1 cellular context compared by ENCODE assay signal in the genomic region with DNA sequence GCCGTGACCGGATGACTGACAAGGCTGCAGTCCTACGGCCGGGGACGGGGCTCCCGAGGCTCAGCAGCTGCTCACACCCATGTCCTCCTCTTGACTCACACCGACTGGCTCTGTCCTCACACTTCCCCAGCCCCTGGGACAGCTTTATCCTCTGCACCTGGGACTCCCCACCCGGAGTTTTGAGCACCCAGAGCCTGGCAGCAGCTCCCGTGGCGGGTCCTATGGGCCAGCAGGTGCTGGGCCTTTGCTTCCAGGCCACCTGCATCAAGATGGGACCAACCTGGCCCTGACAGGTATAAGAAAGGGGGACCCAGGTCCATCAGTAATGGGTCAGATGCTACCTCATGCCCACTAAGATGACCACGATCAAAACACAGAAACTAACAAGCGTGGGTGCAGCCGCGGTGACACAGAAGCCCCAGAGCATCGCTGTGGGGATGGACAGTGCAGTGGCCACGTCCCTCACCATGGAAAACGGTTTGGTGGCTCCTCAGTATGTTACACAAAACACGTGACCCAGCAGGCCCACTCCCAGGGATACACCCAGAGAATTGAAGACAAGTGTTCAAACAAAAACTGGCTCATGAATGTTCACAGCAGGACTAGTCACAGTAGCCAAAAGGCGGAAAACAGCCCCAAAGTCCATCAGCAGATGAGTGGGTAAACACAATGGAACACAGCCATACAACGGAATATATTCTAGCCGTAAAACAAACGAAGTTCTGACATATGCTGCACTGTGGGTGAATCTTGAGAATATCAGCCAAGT.
TF ChIP-seq lines count a peak whose summit lies in the region.

No MANE protein-coding gene starts in this region.

TF ChIP-seq in HepG2, 621 proteins besides CTCF, POLR2A, EP300 and RAD21 (continues in another document):
- TF ChIP-seq FOXP1 (IDR thresholded peaks at IDR 0.05) (no peak), FOXP1 (CRISPR knock-in tag; IDR thresholded peaks at IDR 0.05) (peak; percentile 73), ZNF264 (CRISPR knock-in tag; IDR thresholded peaks at IDR 0.05) (no peak), ZNF720 (CRISPR knock-in tag; IDR thresholded peaks at IDR 0.05) (no peak), AGO1 (IDR thresholded peaks at IDR 0.05; ENCODE audit: low read depth, low read length, poor library complexity, severe bottlenecking) (peak; percentile 66), ATF7-NPFF (CRISPR knock-in tag; IDR thresholded peaks at IDR 0.05; ENCODE audit: low read depth) (no peak), ZNF782 (CRISPR knock-in tag; IDR thresholded peaks at IDR 0.05; ENCODE audit: borderline replicate concordance) (no peak), ZNF329 (CRISPR knock-in tag; IDR thresholded peaks at IDR 0.05; ENCODE audit: low read depth) (no peak), NCOR1 (IDR thresholded peaks at IDR 0.05; ENCODE audit: borderline replicate concordance, low read length) (no peak), ZNF136 (CRISPR knock-in tag; IDR thresholded peaks at IDR 0.05; ENCODE audit: low read depth) (no peak), ZNF138 (CRISPR knock-in tag; IDR thresholded peaks at IDR 0.05; ENCODE audit: low read depth) (no peak), KDM5B (CRISPR knock-in tag; IDR thresholded peaks at IDR 0.05; ENCODE audit: borderline replicate concordance) (0 out of 2 replicates have a peak, but pooled peaks have one; percentile 48), SOX13 (IDR thresholded peaks at IDR 0.05) (no peak), SOX13 (CRISPR knock-in tag; conservative IDR thresholded peaks at IDR 0.05 in 1 of 2, IDR thresholded peaks at IDR 0.05 in 1 of 2) (peak in 1 of 2 experiments; percentile 45; a peak in 1 of 4 replicates), MTA3 (CRISPR knock-in tag; IDR thresholded peaks at IDR 0.05) (no peak), SRY (CRISPR knock-in tag; IDR thresholded peaks at IDR 0.05) (0 out of 2 replicates have a peak, but pooled peaks have one; percentile 32), ZNF547 (CRISPR knock-in tag; IDR thresholded peaks at IDR 0.05) (0 out of 2 replicates have a peak, but pooled peaks have one; percentile 12), NR2F6 (IDR thresholded peaks at IDR 0.05) (no peak), NR2F6 (CRISPR knock-in tag; IDR thresholded peaks at IDR 0.05) (0 out of 2 replicates have a peak, but pooled peaks have one; percentile 7), EED (CRISPR knock-in tag; IDR thresholded peaks at IDR 0.05) (no peak), MYNN (CRISPR knock-in tag; IDR thresholded peaks at IDR 0.05; ENCODE audit: low read depth) (no peak), SNAI1 (CRISPR knock-in tag; IDR thresholded peaks at IDR 0.05; ENCODE audit: borderline replicate concordance) (no peak), NFKB2 (CRISPR knock-in tag; IDR thresholded peaks at IDR 0.05; ENCODE audit: borderline replicate concordance) (no peak), TGIF2 (CRISPR knock-in tag; IDR thresholded peaks at IDR 0.05) (no peak), ZNF605 (CRISPR knock-in tag; IDR thresholded peaks at IDR 0.05) (peak; percentile 39; the same call in 1 of the 2 replicates), NFE2L1 (CRISPR knock-in tag; IDR thresholded peaks at IDR 0.05; ENCODE audit: borderline replicate concordance) (peak; percentile 63; the same call in 1 of the 2 replicates), ZNF557 (CRISPR knock-in tag; IDR thresholded peaks at IDR 0.05) (no peak), ZNF501 (CRISPR knock-in tag; IDR thresholded peaks at IDR 0.05) (peak; percentile 48; the same call in 1 of the 2 replicates), KMT2B (CRISPR knock-in tag; IDR thresholded peaks at IDR 0.05) (0 out of 2 replicates have a peak, but pooled peaks have one; percentile 47), ZFAT (CRISPR knock-in tag; conservative IDR thresholded peaks at IDR 0.05) (no peak), GTF3A (CRISPR knock-in tag; conservative IDR thresholded peaks at IDR 0.05) (no peak), ZNF510 (CRISPR knock-in tag; IDR thresholded peaks at IDR 0.05; ENCODE audit: low read depth) (no peak), ZNF496 (CRISPR knock-in tag; IDR thresholded peaks at IDR 0.05; ENCODE audit: insufficient replicate concordance) (no peak), TAF1 (CRISPR knock-in tag; IDR thresholded peaks at IDR 0.05) (no peak), SKI (IDR thresholded peaks at IDR 0.05; ENCODE audit: partially characterized antibody) (no peak), ZNF543 (CRISPR knock-in tag; IDR thresholded peaks at IDR 0.05) (no peak), ZFP36L2 (CRISPR knock-in tag; IDR thresholded peaks at IDR 0.05) (no peak), ZNF383 (CRISPR knock-in tag; IDR thresholded peaks at IDR 0.05; ENCODE audit: borderline replicate concordance) (no peak), YEATS2 (CRISPR knock-in tag; IDR thresholded peaks at IDR 0.05; ENCODE audit: borderline replicate concordance) (no peak; the same call in 1 of the 2 replicates), ZBTB7B (CRISPR knock-in tag; IDR thresholded peaks at IDR 0.05) (peak; percentile 17; the same call in 1 of the 2 replicates), ASH2L (IDR thresholded peaks at IDR 0.05; ENCODE audit: insufficient read length, low read depth, low read length) (peak; percentile 54), ZNF101 (CRISPR knock-in tag; IDR thresholded peaks at IDR 0.05; ENCODE audit: borderline replicate concordance, low read depth) (no peak), RFXANK (CRISPR knock-in tag; IDR thresholded peaks at IDR 0.05) (no peak), GFI1 (CRISPR knock-in tag; IDR thresholded peaks at IDR 0.05; ENCODE audit: borderline replicate concordance) (no peak), EHMT2 (IDR thresholded peaks at IDR 0.05; ENCODE audit: borderline replicate concordance, low read depth, low read length) (no peak), AHR (CRISPR knock-in tag; IDR thresholded peaks at IDR 0.05) (no peak)
- TF ChIP-seq, protein P1, sequence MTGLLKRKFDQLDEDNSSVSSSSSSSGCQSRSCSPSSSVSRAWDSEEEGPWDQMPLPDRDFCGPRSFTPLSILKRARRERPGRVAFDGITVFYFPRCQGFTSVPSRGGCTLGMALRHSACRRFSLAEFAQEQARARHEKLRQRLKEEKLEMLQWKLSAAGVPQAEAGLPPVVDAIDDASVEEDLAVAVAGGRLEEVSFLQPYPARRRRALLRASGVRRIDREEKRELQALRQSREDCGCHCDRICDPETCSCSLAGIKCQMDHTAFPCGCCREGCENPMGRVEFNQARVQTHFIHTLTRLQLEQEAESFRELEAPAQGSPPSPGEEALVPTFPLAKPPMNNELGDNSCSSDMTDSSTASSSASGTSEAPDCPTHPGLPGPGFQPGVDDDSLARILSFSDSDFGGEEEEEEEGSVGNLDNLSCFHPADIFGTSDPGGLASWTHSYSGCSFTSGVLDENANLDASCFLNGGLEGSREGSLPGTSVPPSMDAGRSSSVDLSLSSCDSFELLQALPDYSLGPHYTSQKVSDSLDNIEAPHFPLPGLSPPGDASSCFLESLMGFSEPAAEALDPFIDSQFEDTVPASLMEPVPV (CRISPR knock-in tag; IDR thresholded peaks at IDR 0.05): peak; percentile 71
- TF ChIP-seq, protein P2, sequence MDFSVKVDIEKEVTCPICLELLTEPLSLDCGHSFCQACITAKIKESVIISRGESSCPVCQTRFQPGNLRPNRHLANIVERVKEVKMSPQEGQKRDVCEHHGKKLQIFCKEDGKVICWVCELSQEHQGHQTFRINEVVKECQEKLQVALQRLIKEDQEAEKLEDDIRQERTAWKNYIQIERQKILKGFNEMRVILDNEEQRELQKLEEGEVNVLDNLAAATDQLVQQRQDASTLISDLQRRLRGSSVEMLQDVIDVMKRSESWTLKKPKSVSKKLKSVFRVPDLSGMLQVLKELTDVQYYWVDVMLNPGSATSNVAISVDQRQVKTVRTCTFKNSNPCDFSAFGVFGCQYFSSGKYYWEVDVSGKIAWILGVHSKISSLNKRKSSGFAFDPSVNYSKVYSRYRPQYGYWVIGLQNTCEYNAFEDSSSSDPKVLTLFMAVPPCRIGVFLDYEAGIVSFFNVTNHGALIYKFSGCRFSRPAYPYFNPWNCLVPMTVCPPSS (IDR thresholded peaks at IDR 0.05): no peak
- TF ChIP-seq, protein P3, sequence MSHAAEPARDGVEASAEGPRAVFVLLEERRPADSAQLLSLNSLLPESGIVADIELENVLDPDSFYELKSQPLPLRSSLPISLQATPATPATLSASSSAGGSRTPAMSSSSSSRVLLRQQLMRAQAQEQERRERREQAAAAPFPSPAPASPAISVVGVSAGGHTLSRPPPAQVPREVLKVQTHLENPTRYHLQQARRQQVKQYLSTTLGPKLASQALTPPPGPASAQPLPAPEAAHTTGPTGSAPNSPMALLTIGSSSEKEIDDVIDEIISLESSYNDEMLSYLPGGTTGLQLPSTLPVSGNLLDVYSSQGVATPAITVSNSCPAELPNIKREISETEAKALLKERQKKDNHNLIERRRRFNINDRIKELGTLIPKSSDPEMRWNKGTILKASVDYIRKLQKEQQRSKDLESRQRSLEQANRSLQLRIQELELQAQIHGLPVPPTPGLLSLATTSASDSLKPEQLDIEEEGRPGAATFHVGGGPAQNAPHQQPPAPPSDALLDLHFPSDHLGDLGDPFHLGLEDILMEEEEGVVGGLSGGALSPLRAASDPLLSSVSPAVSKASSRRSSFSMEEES (CRISPR knock-in tag; IDR thresholded peaks at IDR 0.05): peak; percentile 42; the same call in 1 of the 2 replicates
- TF ChIP-seq, protein P4, sequence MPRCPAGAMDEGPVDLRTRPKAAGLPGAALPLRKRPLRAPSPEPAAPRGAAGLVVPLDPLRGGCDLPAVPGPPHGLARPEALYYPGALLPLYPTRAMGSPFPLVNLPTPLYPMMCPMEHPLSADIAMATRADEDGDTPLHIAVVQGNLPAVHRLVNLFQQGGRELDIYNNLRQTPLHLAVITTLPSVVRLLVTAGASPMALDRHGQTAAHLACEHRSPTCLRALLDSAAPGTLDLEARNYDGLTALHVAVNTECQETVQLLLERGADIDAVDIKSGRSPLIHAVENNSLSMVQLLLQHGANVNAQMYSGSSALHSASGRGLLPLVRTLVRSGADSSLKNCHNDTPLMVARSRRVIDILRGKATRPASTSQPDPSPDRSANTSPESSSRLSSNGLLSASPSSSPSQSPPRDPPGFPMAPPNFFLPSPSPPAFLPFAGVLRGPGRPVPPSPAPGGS (CRISPR knock-in tag; IDR thresholded peaks at IDR 0.05): no peak
- TF ChIP-seq, protein P5, sequence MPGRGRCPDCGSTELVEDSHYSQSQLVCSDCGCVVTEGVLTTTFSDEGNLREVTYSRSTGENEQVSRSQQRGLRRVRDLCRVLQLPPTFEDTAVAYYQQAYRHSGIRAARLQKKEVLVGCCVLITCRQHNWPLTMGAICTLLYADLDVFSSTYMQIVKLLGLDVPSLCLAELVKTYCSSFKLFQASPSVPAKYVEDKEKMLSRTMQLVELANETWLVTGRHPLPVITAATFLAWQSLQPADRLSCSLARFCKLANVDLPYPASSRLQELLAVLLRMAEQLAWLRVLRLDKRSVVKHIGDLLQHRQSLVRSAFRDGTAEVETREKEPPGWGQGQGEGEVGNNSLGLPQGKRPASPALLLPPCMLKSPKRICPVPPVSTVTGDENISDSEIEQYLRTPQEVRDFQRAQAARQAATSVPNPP (CRISPR knock-in tag; IDR thresholded peaks at IDR 0.05): no peak
- TF ChIP-seq, protein P6, sequence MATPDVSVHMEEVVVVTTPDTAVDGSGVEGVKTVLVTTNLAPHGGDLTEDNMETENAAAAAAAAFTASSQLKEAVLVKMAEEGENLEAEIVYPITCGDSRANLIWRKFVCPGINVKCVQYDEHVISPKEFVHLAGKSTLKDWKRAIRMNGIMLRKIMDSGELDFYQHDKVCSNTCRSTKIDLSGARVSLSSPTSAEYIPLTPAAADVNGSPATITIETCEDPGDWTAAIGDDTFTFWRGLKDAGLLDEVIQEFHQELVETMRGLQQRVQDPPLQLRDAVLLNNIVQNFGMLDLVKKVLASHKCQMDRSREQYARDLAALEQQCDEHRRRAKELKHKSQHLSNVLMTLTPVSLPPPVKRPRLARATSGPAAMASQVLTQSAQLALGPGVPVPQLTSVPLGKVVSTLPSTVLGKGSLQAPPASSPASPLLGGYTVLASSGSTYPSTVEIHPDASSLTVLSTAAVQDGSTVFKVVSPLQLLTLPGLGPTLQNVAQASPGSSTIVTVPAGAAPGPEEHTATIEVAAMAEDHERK (CRISPR knock-in tag; IDR thresholded peaks at IDR 0.05; ENCODE audit: low read depth): no peak
- TF ChIP-seq, protein P7, sequence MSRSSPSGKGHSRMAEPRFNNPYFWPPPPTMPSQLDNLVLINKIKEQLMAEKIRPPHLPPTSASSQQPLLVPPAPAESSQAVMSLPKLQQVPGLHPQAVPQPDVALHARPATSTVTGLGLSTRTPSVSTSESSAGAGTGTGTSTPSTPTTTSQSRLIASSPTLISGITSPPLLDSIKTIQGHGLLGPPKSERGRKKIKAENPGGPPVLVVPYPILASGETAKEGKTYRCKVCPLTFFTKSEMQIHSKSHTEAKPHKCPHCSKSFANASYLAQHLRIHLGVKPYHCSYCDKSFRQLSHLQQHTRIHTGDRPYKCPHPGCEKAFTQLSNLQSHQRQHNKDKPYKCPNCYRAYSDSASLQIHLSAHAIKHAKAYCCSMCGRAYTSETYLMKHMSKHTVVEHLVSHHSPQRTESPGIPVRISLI (CRISPR knock-in tag; IDR thresholded peaks at IDR 0.05; ENCODE audit: borderline replicate concordance): no peak
- TF ChIP-seq, protein P8, sequence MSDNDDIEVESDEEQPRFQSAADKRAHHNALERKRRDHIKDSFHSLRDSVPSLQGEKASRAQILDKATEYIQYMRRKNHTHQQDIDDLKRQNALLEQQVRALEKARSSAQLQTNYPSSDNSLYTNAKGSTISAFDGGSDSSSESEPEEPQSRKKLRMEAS (IDR thresholded peaks at IDR 0.05): peak; percentile 73
- TF ChIP-seq, protein P9, sequence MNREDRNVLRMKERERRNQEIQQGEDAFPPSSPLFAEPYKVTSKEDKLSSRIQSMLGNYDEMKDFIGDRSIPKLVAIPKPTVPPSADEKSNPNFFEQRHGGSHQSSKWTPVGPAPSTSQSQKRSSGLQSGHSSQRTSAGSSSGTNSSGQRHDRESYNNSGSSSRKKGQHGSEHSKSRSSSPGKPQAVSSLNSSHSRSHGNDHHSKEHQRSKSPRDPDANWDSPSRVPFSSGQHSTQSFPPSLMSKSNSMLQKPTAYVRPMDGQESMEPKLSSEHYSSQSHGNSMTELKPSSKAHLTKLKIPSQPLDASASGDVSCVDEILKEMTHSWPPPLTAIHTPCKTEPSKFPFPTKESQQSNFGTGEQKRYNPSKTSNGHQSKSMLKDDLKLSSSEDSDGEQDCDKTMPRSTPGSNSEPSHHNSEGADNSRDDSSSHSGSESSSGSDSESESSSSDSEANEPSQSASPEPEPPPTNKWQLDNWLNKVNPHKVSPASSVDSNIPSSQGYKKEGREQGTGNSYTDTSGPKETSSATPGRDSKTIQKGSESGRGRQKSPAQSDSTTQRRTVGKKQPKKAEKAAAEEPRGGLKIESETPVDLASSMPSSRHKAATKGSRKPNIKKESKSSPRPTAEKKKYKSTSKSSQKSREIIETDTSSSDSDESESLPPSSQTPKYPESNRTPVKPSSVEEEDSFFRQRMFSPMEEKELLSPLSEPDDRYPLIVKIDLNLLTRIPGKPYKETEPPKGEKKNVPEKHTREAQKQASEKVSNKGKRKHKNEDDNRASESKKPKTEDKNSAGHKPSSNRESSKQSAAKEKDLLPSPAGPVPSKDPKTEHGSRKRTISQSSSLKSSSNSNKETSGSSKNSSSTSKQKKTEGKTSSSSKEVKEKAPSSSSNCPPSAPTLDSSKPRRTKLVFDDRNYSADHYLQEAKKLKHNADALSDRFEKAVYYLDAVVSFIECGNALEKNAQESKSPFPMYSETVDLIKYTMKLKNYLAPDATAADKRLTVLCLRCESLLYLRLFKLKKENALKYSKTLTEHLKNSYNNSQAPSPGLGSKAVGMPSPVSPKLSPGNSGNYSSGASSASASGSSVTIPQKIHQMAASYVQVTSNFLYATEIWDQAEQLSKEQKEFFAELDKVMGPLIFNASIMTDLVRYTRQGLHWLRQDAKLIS (CRISPR knock-in tag; IDR thresholded peaks at IDR 0.05): 0 out of 2 replicates have a peak, but pooled peaks have one; percentile 70
